Comparison of ENCODE assay signal across 1 cellular context in the genomic region with DNA sequence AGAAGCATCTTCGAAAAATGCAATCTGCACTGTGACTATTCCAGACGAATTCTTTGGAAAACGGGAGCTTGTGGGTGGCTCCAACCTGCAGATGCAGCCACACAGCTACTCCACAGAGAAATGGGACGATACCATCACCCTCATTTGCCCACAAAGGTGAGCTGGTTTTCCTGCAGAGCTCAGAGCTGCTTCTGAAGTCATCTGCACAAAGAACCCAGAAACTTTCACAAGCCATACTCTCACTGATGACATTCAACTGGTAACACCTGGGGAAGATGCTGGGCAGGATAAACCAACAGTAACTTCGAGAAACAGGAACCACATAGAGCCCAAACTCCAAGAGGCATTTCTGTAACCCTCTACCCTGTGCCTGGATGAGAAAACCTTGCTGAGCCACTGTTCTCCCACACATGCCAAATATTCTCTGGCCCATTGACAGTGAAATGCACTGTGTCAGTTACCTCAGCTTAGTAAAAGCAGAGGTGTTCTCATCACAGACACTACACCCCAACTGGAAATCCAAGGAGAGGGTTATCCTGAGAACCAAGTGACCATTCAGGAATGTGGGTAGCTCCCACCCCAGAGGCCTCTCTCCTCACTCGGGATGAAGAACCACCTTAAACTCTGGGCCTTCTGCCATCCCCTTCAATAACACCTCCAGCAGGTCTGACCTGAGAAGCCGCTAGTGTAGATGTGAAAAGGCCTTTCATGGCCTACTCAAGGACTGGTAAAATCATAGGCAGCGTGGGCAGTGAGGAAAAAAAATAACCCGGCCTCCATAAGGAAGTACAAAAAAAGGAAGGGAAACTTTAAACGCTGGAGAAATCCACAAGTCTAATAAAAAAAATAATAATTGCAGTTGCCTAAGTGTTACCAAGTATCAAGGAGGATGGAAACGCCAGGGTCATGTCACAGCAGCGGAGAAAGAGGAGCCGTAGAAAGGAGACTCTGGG.
TF ChIP-seq lines count a peak whose summit lies in the region.

No MANE protein-coding gene starts in this region.

TF ChIP-seq in SK-N-SH, 30 proteins besides CTCF, POLR2A, EP300 and RAD21 (continued from another document):
- TF ChIP-seq, protein P1, sequence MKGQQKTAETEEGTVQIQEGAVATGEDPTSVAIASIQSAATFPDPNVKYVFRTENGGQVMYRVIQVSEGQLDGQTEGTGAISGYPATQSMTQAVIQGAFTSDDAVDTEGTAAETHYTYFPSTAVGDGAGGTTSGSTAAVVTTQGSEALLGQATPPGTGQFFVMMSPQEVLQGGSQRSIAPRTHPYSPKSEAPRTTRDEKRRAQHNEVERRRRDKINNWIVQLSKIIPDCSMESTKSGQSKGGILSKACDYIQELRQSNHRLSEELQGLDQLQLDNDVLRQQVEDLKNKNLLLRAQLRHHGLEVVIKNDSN (IDR thresholded peaks at IDR 0.05; ENCODE audit: borderline replicate concordance, low read depth): no peak
- no peak for TF ChIP-seq EZH2phosphoT487 (IDR thresholded peaks at IDR 0.05; ENCODE audit: borderline replicate concordance, low read depth)
